1 cellular context compared by ENCODE assay signal in the genomic region with DNA sequence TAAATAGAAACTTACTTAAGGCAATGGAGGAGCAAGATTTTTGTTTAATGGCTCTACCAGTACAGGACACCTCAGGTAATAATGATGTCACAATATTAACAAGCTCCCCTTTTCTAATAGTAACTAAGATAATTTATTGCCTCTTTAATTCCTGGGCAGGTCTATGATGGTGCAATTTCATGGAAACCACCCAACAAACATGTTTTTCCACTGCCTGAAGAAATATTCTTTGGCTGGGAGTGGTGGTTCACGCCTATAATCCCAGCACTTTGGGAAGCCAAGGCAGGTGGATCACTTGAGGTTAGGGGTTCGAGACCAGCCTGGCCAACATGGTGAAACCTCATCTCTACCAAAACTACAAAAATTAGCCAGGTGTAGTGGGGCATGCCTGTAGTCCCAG. TPM values are rescaled to one million over a fixed set of nuclear protein-coding genes. Genes with fewer than 3 reads are reported as not detected.
"Had no signal": no experiment of that assay in that cellular context is flagged by ENCODE, and none has a peak within 500 bp of the region (broad histone marks: within the 10 kb centered on the region; RNA-seq: fewer than 3 reads in every experiment).

No MANE protein-coding gene starts in this region.

RNA-seq across cellular contexts. Expression of a gene that starts 30.2 kb away (rescaled TPM):
- total RNA-seq: endodermal cell had no signal
